In genomic region chr6:31620586-31621319, GRCh38 we compare ENCODE assay signal across 8 cellular contexts. TPM values are rescaled to one million over a fixed set of nuclear protein-coding genes. Genes with fewer than 3 reads are reported as not detected.
DNase-seq lines count a peak whose midpoint lies in the region; ATAC-seq and TF ChIP-seq lines count a peak whose summit lies in the region.

Gene PRRC2A, plus strand, starts transcription at chr6:31620715. Its CDS starts 2,075 bp downstream, at chr6:31622790.

- no peaks in the 10 kb centered on the region for H3K9me3 Mint-ChIP-seq in activated T-cell treated with anti-CD3 and anti-CD28 coated beads, Interleukin-2, amount 50 U/mL, for 24 hours

- ATAC-seq in GM19397 (IDR thresholded peaks at IDR 0.05; ENCODE audit: unreplicated experiment), result peak; percentile 62
- peak; percentile 37 for ATAC-seq in HG03520 (IDR thresholded peaks at IDR 0.05; ENCODE audit: unreplicated experiment)

- H3K27ac ChIP-seq in tibial artery, result peak within 1 kb of the TSS; percentile 90 to 91

- TF ChIP-seq CTCF in fibroblast of the aortic adventitia (IDR thresholded peaks at IDR 0.05; ENCODE audit: insufficient read depth, low read length) (no peak), tibial artery (IDR thresholded peaks at IDR 0.05) (no peak)

- H3K4me3 Mint-ChIP-seq in activated T-cell treated with anti-CD3 and anti-CD28 coated beads, Interleukin-2, amount 50 U/mL, for 24 hours, result peak within 1 kb of the TSS; percentile 90

- intact Hi-C loops in tibial artery (cut with DNase I; ENCODE audit: low total_unique reads), result no loop called here

- peaks cover 67% of the 10 kb centered on the region for H3K36me3 Mint-ChIP-seq in activated T-cell treated with anti-CD3 and anti-CD28 coated beads, Interleukin-2, amount 50 U/mL, for 24 hours (ENCODE audit: low read depth)

- peak within 1 kb of the TSS; percentile 100 for H3K27ac Mint-ChIP-seq in activated T-cell treated with anti-CD3 and anti-CD28 coated beads, Interleukin-2, amount 50 U/mL, for 24 hours

- DNase-seq in COLO668 (lab: John Stamatoyannopoulos, UW; ENCODE audit: unreplicated experiment) (peak; percentile 98), NOMO-1 (lab: John Stamatoyannopoulos, UW; ENCODE audit: unreplicated experiment in 2 of 2) (peak; percentile 66 to 69), fibroblast of the aortic adventitia (ENCODE audit: low read depth) (peak; percentile 53), tibial artery (peak in 1 of 2 donors; percentile 74)
- no peak for DNase-seq in activated T-cell treated with anti-CD3 and anti-CD28 coated beads, Interleukin-2, amount 50 U/mL, for 24 hours

- H3K9me3 ChIP-seq in neuron (ENCODE audit: low read length), result no peaks in the 10 kb centered on the region
- H3K9me3 ChIP-seq in tibial artery, result no peaks in the 10 kb centered on the region

- H3K4me1 ChIP-seq in neuron (ENCODE audit: insufficient read depth, low read length), result peaks cover 18% of the 10 kb centered on the region
- H3K4me1 ChIP-seq in tibial artery, result peaks cover 0 to 16% (median 7%) of the 10 kb centered on the region in 4 donors

- H3K4me1 Mint-ChIP-seq in activated T-cell treated with anti-CD3 and anti-CD28 coated beads, Interleukin-2, amount 50 U/mL, for 24 hours (ENCODE audit: low read depth), result peaks cover 52% of the 10 kb centered on the region

- H3K27me3 ChIP-seq in neuron (ENCODE audit: insufficient read depth, low read length), result no peaks in the 10 kb centered on the region
- H3K27me3 ChIP-seq in tibial artery, result no peaks in the 10 kb centered on the region

- peak within 1 kb of the TSS; percentile 93 for H3K4me3 ChIP-seq in fibroblast of the aortic adventitia (ENCODE audit: low read depth, low read length)
- peak within 1 kb of the TSS; percentile 87 for H3K4me3 ChIP-seq in neuron (ENCODE audit: low read length)
- peak within 1 kb of the TSS; percentile 63 to 79 for H3K4me3 ChIP-seq in tibial artery

- no peak within 1 kb of the TSS for H2AFZ ChIP-seq in neuron (ENCODE audit: low read depth, low read length)

- H3K36me3 ChIP-seq in neuron (ENCODE audit: insufficient read depth, low read length) (peaks cover 36% of the 10 kb centered on the region), tibial artery (peaks cover 20 to 26% (median 23%) of the 10 kb centered on the region in 3 donors)

- no peaks in the 10 kb centered on the region for H3K27me3 Mint-ChIP-seq in activated T-cell treated with anti-CD3 and anti-CD28 coated beads, Interleukin-2, amount 50 U/mL, for 24 hours

RNA-seq across cellular contexts. Expression of gene PRRC2A, which starts in this region (rescaled TPM):
- total RNA-seq in fibroblast of the aortic adventitia (ENCODE audit: low replicate concordance), result 24.0 and 68.0 TPM in 2 replicates
